ENCODE assay signal across 11 cellular contexts in genomic region chr13:39417131-39417530, GRCh38.
A peak's percentile ranks its signal among the peaks of the same experiment; 100 is the strongest.
DNase-seq lines count a peak whose midpoint lies in the region; ATAC-seq and TF ChIP-seq lines count a peak whose summit lies in the region.
"Had no signal": no experiment of that assay in that cellular context is flagged by ENCODE, and none has a peak within 500 bp of the region (broad histone marks: within the 10 kb centered on the region; RNA-seq: fewer than 3 reads in every experiment).

No MANE protein-coding gene starts in this region.

- H3K4me3 Mint-ChIP-seq in activated T-helper 2 cell treated with anti-CD3 and anti-CD28 coated beads, Interferon-gamma antibody, Interleukin-2, Interleukin-4, amounts not matched to agents 10 μg/mL and 5 μg/mL and 100 μg/mL, durations not matched to agents 14 hours and 24 hours and 36 hours (ENCODE audit: low read depth) = no peak overlapping the region
- no peak overlapping the region for H3K4me3 Mint-ChIP-seq in Calu3 (ENCODE audit: low read depth, unreplicated experiment)
- H3K4me3 Mint-ChIP-seq: activated CD8-positive, alpha-beta memory T cell treated with anti-CD3 and anti-CD28 coated beads, Interleukin-2, amount 10 ng/mL, durations not matched to agents 7 days and 5 days had no signal

- H3K27me3 Mint-ChIP-seq in activated T-helper 2 cell treated with anti-CD3 and anti-CD28 coated beads, Interferon-gamma antibody, Interleukin-2, Interleukin-4, amounts not matched to agents 10 μg/mL and 5 μg/mL and 100 μg/mL, durations not matched to agents 14 hours and 24 hours and 36 hours (ENCODE audit: low read depth) = peaks cover 4% of the 10 kb centered on the region
- peaks cover 13% of the 10 kb centered on the region for H3K27me3 Mint-ChIP-seq in Calu3 (ENCODE audit: unreplicated experiment)

- no peaks in the 10 kb centered on the region for H3K9me3 Mint-ChIP-seq in activated T-helper 2 cell treated with anti-CD3 and anti-CD28 coated beads, Interferon-gamma antibody, Interleukin-2, Interleukin-4, amounts not matched to agents 10 μg/mL and 5 μg/mL and 100 μg/mL, durations not matched to agents 14 hours and 24 hours and 36 hours
- H3K9me3 Mint-ChIP-seq in Calu3 (ENCODE audit: low read depth, unreplicated experiment) = no peaks in the 10 kb centered on the region

- peak overlapping the region; percentile 20 to 32 for H3K4me3 ChIP-seq in foreskin fibroblast (ENCODE audit: low read depth in 1 of 2, low read length in 2 of 2)

- DNase-seq in G401 (ENCODE audit: low spot score) (peak; percentile 34), RPMI7951 (ENCODE audit: low read depth) (peak; percentile 32), foreskin fibroblast (peak in 1 of 2 donors; percentile 20), pons (ENCODE audit: low spot score) (peak; percentile 59), Calu3 (no peak), GM19240 (ENCODE audit: insufficient read length, low spot score) (no peak)
- no peak for DNase-seq in activated T-helper 2 cell treated with anti-CD3 and anti-CD28 coated beads, Interferon-gamma antibody, Interleukin-2, Interleukin-4, amounts not matched to agents 10 μg/mL and 5 μg/mL and 100 μg/mL, durations not matched to agents 14 hours and 24 hours and 36 hours (ENCODE audit: low spot score)
- DNase-seq: activated CD8-positive, alpha-beta memory T cell treated with anti-CD3 and anti-CD28 coated beads, Interleukin-2, amount 10 ng/mL, durations not matched to agents 7 days and 5 days; esophagus squamous epithelium; NCI-H2171 treated with DMSO at 0.1 percent for 48 hours had no signal

- H3K27ac Mint-ChIP-seq in activated T-helper 2 cell treated with anti-CD3 and anti-CD28 coated beads, Interferon-gamma antibody, Interleukin-2, Interleukin-4, amounts not matched to agents 10 μg/mL and 5 μg/mL and 100 μg/mL, durations not matched to agents 14 hours and 24 hours and 36 hours = no peak overlapping the region
- no peak overlapping the region for H3K27ac Mint-ChIP-seq in Calu3 (ENCODE audit: unreplicated experiment)
- H3K27ac Mint-ChIP-seq: activated CD8-positive, alpha-beta memory T cell treated with anti-CD3 and anti-CD28 coated beads, Interleukin-2, amount 10 ng/mL, durations not matched to agents 7 days and 5 days had no signal

- no TSS peak for BruUV-seq in Calu3 (replicated peaks; lab: Mats Ljungman, UMichigan)

- no peaks in the 10 kb centered on the region for H3K4me1 Mint-ChIP-seq in activated T-helper 2 cell treated with anti-CD3 and anti-CD28 coated beads, Interferon-gamma antibody, Interleukin-2, Interleukin-4, amounts not matched to agents 10 μg/mL and 5 μg/mL and 100 μg/mL, durations not matched to agents 14 hours and 24 hours and 36 hours (ENCODE audit: low read depth)
- peaks cover 8% of the 10 kb centered on the region for H3K4me1 Mint-ChIP-seq in Calu3 (ENCODE audit: low read depth, unreplicated experiment)
- H3K4me1 Mint-ChIP-seq: activated CD8-positive, alpha-beta memory T cell treated with anti-CD3 and anti-CD28 coated beads, Interleukin-2, amount 10 ng/mL, durations not matched to agents 7 days and 5 days had no signal

- intact Hi-C loops in activated T-helper 2 cell treated with anti-CD3 and anti-CD28 coated beads, Interferon-gamma antibody, Interleukin-2, Interleukin-4, amounts not matched to agents 10 μg/mL and 5 μg/mL and 100 μg/mL, durations not matched to agents 14 hours and 24 hours and 36 hours (cut with micrococcal nuclease) = loop anchor here (10.0 kb wide), 1 partner anchor 198 kb away; no protein-coding TSS in a partner anchor
- intact Hi-C loops in Calu3 (cut with micrococcal nuclease; ENCODE audit: unreplicated experiment) = loop anchor here (5.0 kb wide), 2 partner anchors 195 to 255 kb away; no protein-coding TSS in a partner anchor

- ATAC-seq in HG03097 (IDR thresholded peaks at IDR 0.05; ENCODE audit: low FRiP score, unreplicated experiment) = no peak
- ATAC-seq: activated CD8-positive, alpha-beta memory T cell treated with anti-CD3 and anti-CD28 coated beads, Interleukin-2, amount 10 ng/mL, durations not matched to agents 7 days and 5 days had no signal

- no peaks in the 10 kb centered on the region for H3K36me3 Mint-ChIP-seq in activated T-helper 2 cell treated with anti-CD3 and anti-CD28 coated beads, Interferon-gamma antibody, Interleukin-2, Interleukin-4, amounts not matched to agents 10 μg/mL and 5 μg/mL and 100 μg/mL, durations not matched to agents 14 hours and 24 hours and 36 hours (ENCODE audit: low read depth)
- no peaks in the 10 kb centered on the region for H3K36me3 Mint-ChIP-seq in Calu3 (ENCODE audit: insufficient read depth, unreplicated experiment)
- H3K36me3 Mint-ChIP-seq: activated CD8-positive, alpha-beta memory T cell treated with anti-CD3 and anti-CD28 coated beads, Interleukin-2, amount 10 ng/mL, durations not matched to agents 7 days and 5 days had no signal

- TF ChIP-seq CTCF in foreskin fibroblast (IDR thresholded peaks at IDR 0.05; ENCODE audit: low read depth, low read length) (peak; percentile 5), Calu3 (IDR thresholded peaks at IDR 0.05; ENCODE audit: unreplicated experiment) (no peak)

- CTCF ChIA-PET in Calu3 (lab: Charles Lee) = interaction anchor here (0.7 kb wide), 1 partner anchor 172 kb away, joined by 3 read pairs; no protein-coding TSS in a partner anchor

- in situ Hi-C loops in G401 (cut with HindIII; ENCODE audit: low sequenced_read_pairs) = no loop called here

Comparison
In these comparisons a context has a peak if more than half of its experiments do, and no peak if none do; other contexts are left out.
1. DNase-seq: peak in G401 (single experiment), RPMI7951 (single experiment) and pons (single experiment); none in activated T-helper 2 cell treated with anti-CD3 and anti-CD28 coated beads, Interferon-gamma antibody, Interleukin-2, Interleukin-4, amounts not matched to agents 10 μg/mL and 5 μg/mL and 100 μg/mL, durations not matched to agents 14 hours and 24 hours and 36 hours (single experiment), Calu3 (single experiment) and GM19240 (single experiment).